In the genomic region with DNA sequence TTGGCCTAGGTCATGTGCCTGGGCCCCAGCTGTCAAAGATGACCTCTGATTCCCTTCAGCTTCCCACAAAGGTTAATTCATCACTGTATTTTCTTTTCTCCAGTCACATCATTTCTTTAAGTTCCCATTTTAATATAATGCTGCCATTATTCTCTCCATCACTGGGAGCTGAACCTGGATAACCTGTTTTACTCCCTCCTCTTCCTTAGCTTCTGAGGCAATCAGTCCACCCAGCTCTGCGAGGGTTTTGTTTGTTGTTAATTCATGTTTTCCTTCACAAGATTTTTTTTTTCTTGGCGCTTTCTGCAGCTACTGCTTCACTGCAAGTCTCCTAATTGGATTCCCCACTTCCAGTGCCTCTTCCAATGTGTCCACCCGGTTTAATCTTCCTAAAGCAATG, we compare ENCODE assay signal across 13 cellular contexts.
"Had no signal": no experiment of that assay in that cellular context is flagged by ENCODE, and none has a peak within 500 bp of the region (broad histone marks: within the 10 kb centered on the region; RNA-seq: fewer than 3 reads in every experiment).

No MANE protein-coding gene starts in this region.

- H3K9me3 ChIP-seq: body of pancreas, esophagus squamous epithelium, neutrophil, tibial nerve had no signal

- H3K27me3 ChIP-seq: body of pancreas, esophagus squamous epithelium, tibial nerve had no signal

- H3K4me1 Mint-ChIP-seq: natural killer cell; stimulated activated effector memory CD8-positive, alpha-beta T cell treated with anti-CD3 and anti-CD28 coated beads, Interleukin-12 subunit alpha, Interleukin-12 subunit beta, amount 100 ng/mL, for 72 hours had no signal

- DNase-seq: activated CD4-positive, alpha-beta T cell treated with anti-CD3 and anti-CD28 coated beads, Interleukin-2, amount 10 ng/mL, durations not matched to agents 7 days and 5 days; activated naive CD8-positive, alpha-beta T cell treated with anti-CD3 and anti-CD28 coated beads for 36 hours; body of pancreas; central memory CD4-positive, alpha-beta T cell; esophagus squamous epithelium; kidney glomerular epithelial cell; mesendoderm; natural killer cell had no signal

- H3K27ac ChIP-seq: body of pancreas, coronary artery, esophagus squamous epithelium, neutrophil, tibial nerve had no signal

- ATAC-seq: body of pancreas; natural killer cell; stimulated activated effector memory CD8-positive, alpha-beta T cell treated with anti-CD3 and anti-CD28 coated beads, Interleukin-12 subunit alpha, Interleukin-12 subunit beta, amount 100 ng/mL, for 72 hours had no signal

- H3K27ac Mint-ChIP-seq: activated CD4-positive, alpha-beta T cell treated with anti-CD3 and anti-CD28 coated beads, Interleukin-2, amount 10 ng/mL, durations not matched to agents 7 days and 5 days; activated naive CD8-positive, alpha-beta T cell treated with anti-CD3 and anti-CD28 coated beads for 36 hours; activated T-helper 1 cell treated with anti-CD3 and anti-CD28 coated beads, Interleukin-12 subunit alpha, Interleukin-12 subunit beta, Interleukin-2, Interleukin-4 antibody, amounts not matched to agents 30 ng/mL and 10 ng/mL and 1 ng/mL, durations not matched to agents 14 hours and 24 hours and 36 hours; natural killer cell; stimulated activated effector memory CD8-positive, alpha-beta T cell treated with anti-CD3 and anti-CD28 coated beads, Interleukin-12 subunit alpha, Interleukin-12 subunit beta, amount 100 ng/mL, for 72 hours had no signal

- H3K36me3 Mint-ChIP-seq: activated naive CD8-positive, alpha-beta T cell treated with anti-CD3 and anti-CD28 coated beads for 36 hours; natural killer cell; stimulated activated effector memory CD8-positive, alpha-beta T cell treated with anti-CD3 and anti-CD28 coated beads, Interleukin-12 subunit alpha, Interleukin-12 subunit beta, amount 100 ng/mL, for 72 hours had no signal

- H3K9me3 Mint-ChIP-seq: activated naive CD8-positive, alpha-beta T cell treated with anti-CD3 and anti-CD28 coated beads for 36 hours; activated T-helper 1 cell treated with anti-CD3 and anti-CD28 coated beads, Interleukin-12 subunit alpha, Interleukin-12 subunit beta, Interleukin-2, Interleukin-4 antibody, amounts not matched to agents 30 ng/mL and 10 ng/mL and 1 ng/mL, durations not matched to agents 14 hours and 24 hours and 36 hours; natural killer cell; stimulated activated effector memory CD8-positive, alpha-beta T cell treated with anti-CD3 and anti-CD28 coated beads, Interleukin-12 subunit alpha, Interleukin-12 subunit beta, amount 100 ng/mL, for 72 hours had no signal

- H3K36me3 ChIP-seq: esophagus squamous epithelium, neutrophil, tibial nerve had no signal

- H3K4me3 Mint-ChIP-seq: activated CD4-positive, alpha-beta T cell treated with anti-CD3 and anti-CD28 coated beads, Interleukin-2, amount 10 ng/mL, durations not matched to agents 7 days and 5 days; activated naive CD8-positive, alpha-beta T cell treated with anti-CD3 and anti-CD28 coated beads for 36 hours; activated T-helper 1 cell treated with anti-CD3 and anti-CD28 coated beads, Interleukin-12 subunit alpha, Interleukin-12 subunit beta, Interleukin-2, Interleukin-4 antibody, amounts not matched to agents 30 ng/mL and 10 ng/mL and 1 ng/mL, durations not matched to agents 14 hours and 24 hours and 36 hours; natural killer cell; stimulated activated effector memory CD8-positive, alpha-beta T cell treated with anti-CD3 and anti-CD28 coated beads, Interleukin-12 subunit alpha, Interleukin-12 subunit beta, amount 100 ng/mL, for 72 hours had no signal

- H3K4me3 ChIP-seq: body of pancreas, coronary artery, esophagus squamous epithelium, tibial nerve had no signal

- H3K27me3 Mint-ChIP-seq: activated naive CD8-positive, alpha-beta T cell treated with anti-CD3 and anti-CD28 coated beads for 36 hours had no signal
